19 cellular contexts compared by ENCODE assay signal in genomic region chr13:75461314-75461713, GRCh38. TPM values are rescaled to one million over a fixed set of nuclear protein-coding genes. Genes with fewer than 3 reads are reported as not detected.
DNase-seq lines count a peak whose midpoint lies in the region; ATAC-seq, FAIRE-seq and TF ChIP-seq lines count a peak whose summit lies in the region.
"Had no signal": no experiment of that assay in that cellular context is flagged by ENCODE, and none has a peak within 500 bp of the region (broad histone marks: within the 10 kb centered on the region; RNA-seq: fewer than 3 reads in every experiment).

No MANE protein-coding gene starts in this region.

- no peak overlapping the region for H3K9ac ChIP-seq in IMR-90 (ENCODE audit: low read depth, low read length)

- POLR2A ChIA-PET in IMR-90 (lab: Charles Lee; ENCODE audit: unreplicated experiment), result no interaction called here
- POLR2A ChIA-PET in naive thymus-derived CD8-positive, alpha-beta T cell (lab: Charles Lee), result no interaction called here

- no peak overlapping the region for H3K23ac ChIP-seq in IMR-90 (ENCODE audit: low read depth, low read length)

- no peaks in the 10 kb centered on the region for H3K4me1 Mint-ChIP-seq in activated naive CD8-positive, alpha-beta T cell treated with anti-CD3 and anti-CD28 coated beads for 36 hours
- H3K4me1 Mint-ChIP-seq in naive thymus-derived CD8-positive, alpha-beta T cell, result no peaks in the 10 kb centered on the region
- H3K4me1 Mint-ChIP-seq: B cell had no signal

- no peak overlapping the region for H4K5ac ChIP-seq in IMR-90 (ENCODE audit: low read depth, low read length)

- peaks cover 2% of the 10 kb centered on the region; the same call in 1 of the 2 replicates for H3K9me3 ChIP-seq in IMR-90 (ENCODE audit: control insufficient read depth, insufficient read depth, low read length)
- H3K9me3 ChIP-seq in psoas muscle, result no peaks in the 10 kb centered on the region
- H3K9me3 ChIP-seq in small intestine (ENCODE audit: control insufficient read depth, low read depth), result no peaks in the 10 kb centered on the region
- H3K9me3 ChIP-seq: MG63 had no signal

- H4K91ac ChIP-seq in IMR-90 (ENCODE audit: insufficient read depth, low read depth, low read length), result no peak overlapping the region

- TF ChIP-seq CTCF in IMR-90 (conservative IDR thresholded peaks at IDR 0.05; ENCODE audit: low read depth, low read length), result no peak
- TF ChIP-seq CTCF in psoas muscle (IDR thresholded peaks at IDR 0.05), result no peak

- TF ChIP-seq RAD21 in IMR-90 (IDR thresholded peaks at IDR 0.05; ENCODE audit: low read length), result no peak

- no peak overlapping the region for H2BK20ac ChIP-seq in IMR-90 (ENCODE audit: low read depth, low read length)

- H3K27ac Mint-ChIP-seq in activated naive CD8-positive, alpha-beta T cell treated with anti-CD3 and anti-CD28 coated beads for 36 hours, result no peak overlapping the region
- H3K27ac Mint-ChIP-seq in naive thymus-derived CD8-positive, alpha-beta T cell, result no peak overlapping the region
- H3K27ac Mint-ChIP-seq: B cell, GM23338, H9 had no signal

- no peak overlapping the region for H2AFZ ChIP-seq in IMR-90 (replicated peaks; ENCODE audit: low read length, poor library complexity)
- H2AFZ ChIP-seq: GM23338 had no signal

- H2BK15ac ChIP-seq in IMR-90 (ENCODE audit: low read depth, low read length), result no peak overlapping the region

- H3K4me3 ChIP-seq in IMR-90 (ENCODE audit: insufficient read depth, low read depth, low read length) (no peak overlapping the region), psoas muscle (no peak overlapping the region), small intestine (ENCODE audit: low read depth in 1 of 2, low read length in 2 of 2) (no peak overlapping the region)
- H3K4me3 ChIP-seq: GM23338, MG63 had no signal

- peaks cover 5% of the 10 kb centered on the region for H3K9me1 ChIP-seq in IMR-90 (ENCODE audit: insufficient read depth, low read length)

- H3K9me3 Mint-ChIP-seq in activated naive CD8-positive, alpha-beta T cell treated with anti-CD3 and anti-CD28 coated beads for 36 hours, result no peaks in the 10 kb centered on the region
- H3K9me3 Mint-ChIP-seq in naive thymus-derived CD8-positive, alpha-beta T cell, result peaks cover 0 to 4% (median 0%) of the 10 kb centered on the region in 9 donors

- BruUV-seq in IMR-90 (replicated peaks; lab: Mats Ljungman, UMichigan), result no TSS peak

- no peak overlapping the region for H3K14ac ChIP-seq in IMR-90 (replicated peaks; ENCODE audit: low read depth, low read length)

- intact Hi-C loops in IMR-90 (cut with micrococcal nuclease), result no loop called here
- intact Hi-C loops in psoas muscle (cut with DNase I), result no loop called here

- H3K4me2 ChIP-seq in IMR-90 (ENCODE audit: low read depth, low read length), result no peak overlapping the region; the same call in 1 of the 2 replicates
- H3K4me2 ChIP-seq: GM23338 had no signal

- no peak overlapping the region for H3K4ac ChIP-seq in IMR-90 (ENCODE audit: low read depth, low read length)

- H2AK9ac ChIP-seq in IMR-90 (replicated peaks; ENCODE audit: low read depth, low read length, poor library complexity), result no peak overlapping the region

- in situ Hi-C loops in IMR-90 (cut with MboI; ENCODE audit: low sequenced_read_pairs), result no loop called here

- H3K56ac ChIP-seq in IMR-90 (ENCODE audit: extremely low read depth, insufficient read depth, low read length), result no peak overlapping the region

- no peak overlapping the region for H3K18ac ChIP-seq in IMR-90 (ENCODE audit: low read depth, low read length)

- CTCF ChIA-PET in IMR-90 (lab: Yijun Ruan, JAX), result no interaction called here

- no peaks in the 10 kb centered on the region for H3K36me3 ChIP-seq in IMR-90 (ENCODE audit: control insufficient read depth, insufficient read depth, low read length)
- H3K36me3 ChIP-seq in psoas muscle (ENCODE audit: insufficient read depth in 1 of 2, low read depth in 1 of 2), result no peaks in the 10 kb centered on the region
- H3K36me3 ChIP-seq in small intestine (ENCODE audit: control insufficient read depth in 2 of 2, insufficient read depth in 2 of 2, low read length in 2 of 2), result no peaks in the 10 kb centered on the region
- H3K36me3 ChIP-seq: MG63 had no signal

- peaks cover 9 to 12% of the 10 kb centered on the region in 2 experiments; a peak in 2 of 4 replicates for H3K79me1 ChIP-seq in IMR-90 (ENCODE audit: low read depth in 1 of 2, low read length in 2 of 2)

- H2BK120ac ChIP-seq in IMR-90 (ENCODE audit: low read depth, low read length), result no peak overlapping the region

- peak; percentile 15 for DNase-seq in IMR-90
- DNase-seq in fibroblast of peridontal ligament (ENCODE audit: extremely low read depth), result peak; percentile 13
- DNase-seq in psoas muscle, result no peak
- DNase-seq in small intestine, result no peak
- no peak for DNase-seq in activated naive CD8-positive, alpha-beta T cell treated with anti-CD3 and anti-CD28 coated beads for 36 hours
- DNase-seq in naive thymus-derived CD8-positive, alpha-beta T cell, result no peak
- DNase-seq: H9, KBM-7, MG63, NCI-H1105 treated with DMSO at 0.1 percent for 48 hours, NCI-H2029, NCI-H446 treated with DMSO at 0.1 percent for 48 hours, NCI-H526 treated with DMSO at 0.1 percent for 48 hours, SHP77 had no signal

- H3K27me3 Mint-ChIP-seq in activated naive CD8-positive, alpha-beta T cell treated with anti-CD3 and anti-CD28 coated beads for 36 hours, result no peaks in the 10 kb centered on the region
- peaks cover 2 to 13% (median 9%) of the 10 kb centered on the region in 5 donors for H3K27me3 Mint-ChIP-seq in naive thymus-derived CD8-positive, alpha-beta T cell

- H3K4me1 ChIP-seq in IMR-90 (ENCODE audit: control insufficient read depth, insufficient read depth, low read length), result no peaks in the 10 kb centered on the region
- peaks cover 85% of the 10 kb centered on the region for H3K4me1 ChIP-seq in psoas muscle
- no peaks in the 10 kb centered on the region for H3K4me1 ChIP-seq in small intestine (ENCODE audit: control insufficient read depth in 2 of 2, insufficient read depth in 1 of 2, low read depth in 1 of 2, low read length in 1 of 2)

- no peak for TF ChIP-seq POLR2A in IMR-90 (IDR thresholded peaks at IDR 0.05; ENCODE audit: low read depth, low read length)

- peak; percentile 48 for ATAC-seq in IMR-90 (ENCODE audit: low read depth)
- no peak for ATAC-seq in SK-N-SH treated with all-trans-retinoic acid at 6 μM for 48 hours
- ATAC-seq in psoas muscle, result no peak
- no peak for ATAC-seq in naive thymus-derived CD8-positive, alpha-beta T cell
- ATAC-seq: GM23338 had no signal

- H3K36me3 Mint-ChIP-seq in activated naive CD8-positive, alpha-beta T cell treated with anti-CD3 and anti-CD28 coated beads for 36 hours, result no peaks in the 10 kb centered on the region
- no peaks in the 10 kb centered on the region for H3K36me3 Mint-ChIP-seq in naive thymus-derived CD8-positive, alpha-beta T cell

- dilution Hi-C loops in IMR-90 (cut with HindIII; ENCODE audit: low sequenced_read_pairs, unreplicated experiment), result no loop called here

- H3K27me3 ChIP-seq in IMR-90 (ENCODE audit: control insufficient read depth, insufficient read depth, low read length) (no peaks in the 10 kb centered on the region), psoas muscle (ENCODE audit: insufficient read depth in 3 of 3, low read length in 2 of 3) (no peaks in the 10 kb centered on the region), small intestine (ENCODE audit: control insufficient read depth in 2 of 2, insufficient read depth in 2 of 2, low read length in 2 of 2) (no peaks in the 10 kb centered on the region)
- H3K27me3 ChIP-seq: MG63 had no signal

- H4K20me1 ChIP-seq in IMR-90 (ENCODE audit: insufficient read depth, low read length), result no peaks in the 10 kb centered on the region

- H4K8ac ChIP-seq in IMR-90 (ENCODE audit: low read depth in 2 of 2, low read length in 2 of 2), result no peak overlapping the region

- H2BK5ac ChIP-seq in IMR-90 (ENCODE audit: low read depth, low read length, poor library complexity, severe bottlenecking), result no peak overlapping the region

- no peak overlapping the region for H3K4me3 Mint-ChIP-seq in activated naive CD8-positive, alpha-beta T cell treated with anti-CD3 and anti-CD28 coated beads for 36 hours
- no peak overlapping the region for H3K4me3 Mint-ChIP-seq in naive thymus-derived CD8-positive, alpha-beta T cell
- H3K4me3 Mint-ChIP-seq: B cell, GM23338, H9 had no signal

- no peak overlapping the region for H3K27ac ChIP-seq in IMR-90 (ENCODE audit: insufficient read depth, low read length)
- H3K27ac ChIP-seq in psoas muscle, result peak overlapping the region; percentile 92
- H3K27ac ChIP-seq in small intestine (ENCODE audit: low read depth in 1 of 2, low read length in 1 of 2), result no peak overlapping the region
- H3K27ac ChIP-seq: C4-2B had no signal

- FAIRE-seq in small intestine (lab: Jason Lieb, UNC), result no peak
- FAIRE-seq: G401.6 had no signal

- H2AK5ac ChIP-seq in IMR-90 (ENCODE audit: low read depth, low read length), result no peak overlapping the region

TF ChIP-seq in IMR-90, 13 proteins besides CTCF, POLR2A, EP300 and RAD21 (continues in another document):
- TF ChIP-seq MXI1 (IDR thresholded peaks at IDR 0.05; ENCODE audit: borderline replicate concordance, low read depth, low read length), result no peak
- no peak for TF ChIP-seq BHLHE40 (IDR thresholded peaks at IDR 0.05; ENCODE audit: low read depth, low read length)
- TF ChIP-seq NFE2L2 (IDR thresholded peaks at IDR 0.05; ENCODE audit: low read depth, low read length), result no peak
- no peak for TF ChIP-seq CEBPB (IDR thresholded peaks at IDR 0.05; ENCODE audit: low read depth, low read length)
- TF ChIP-seq MAFK (IDR thresholded peaks at IDR 0.05; ENCODE audit: low read depth, low read length), result no peak
- TF ChIP-seq RFX5 (IDR thresholded peaks at IDR 0.05; ENCODE audit: low read depth, low read length), result no peak

RNA-seq across cellular contexts. Expression of gene TBC1D4, which starts 20.7 kb away (rescaled TPM):
- total RNA-seq in IMR-90 (2012; rRNA removed), result 11.4 and 22.8 TPM in 2 replicates
- polyA plus RNA-seq in IMR-90 (2012; rRNA removed), result 7.5 and 8.8 TPM in 2 replicates
- 2.2 and 4.6 TPM in 2 replicates for polyA plus RNA-seq in IMR-90 (2012; cell fraction: cytosol; rRNA removed)
- 4.2 and 10.0 TPM in 2 replicates for polyA plus RNA-seq in IMR-90 (2012; cell fraction: nucleus; rRNA removed; ENCODE audit: low replicate concordance)
- total RNA-seq in psoas muscle, result 100 to 1,000 TPM in 1 of 4 donors, 10 to 100 TPM in 3; 36.9 to 127 (median 93.4) TPM
- polyA plus RNA-seq in psoas muscle, result 100 to 1,000 TPM in 1 of 3 donors, 10 to 100 TPM in 1, 1 to 10 TPM in 1; 3.1 to 105 (median 36.7) TPM
- 1 to 10 TPM; 2.4 to 8.1 (median 4.0) TPM for polyA plus RNA-seq in small intestine
- total RNA-seq in activated naive CD8-positive, alpha-beta T cell treated with anti-CD3 and anti-CD28 coated beads for 36 hours, result 10 to 100 TPM; 41.7 to 46.1 TPM
- 10 to 100 TPM; 57.5 to 58.1 TPM for total RNA-seq in naive thymus-derived CD8-positive, alpha-beta T cell
- polyA plus RNA-seq in naive thymus-derived CD8-positive, alpha-beta T cell, result 10 to 100 TPM; 11.8 to 19.3 (median 14.2) TPM

Comparison
In these comparisons a context has a peak if more than half of its experiments do, and no peak if none do; other contexts are left out.
1. DNase-seq: peak in IMR-90 (single experiment) and fibroblast of peridontal ligament (single experiment); none in psoas muscle (0 of 2), small intestine (single experiment), activated naive CD8-positive, alpha-beta T cell treated with anti-CD3 and anti-CD28 coated beads for 36 hours (single experiment) and naive thymus-derived CD8-positive, alpha-beta T cell (0 of 10).